Comparison of ENCODE assay signal across 27 cellular contexts in the genomic region with DNA sequence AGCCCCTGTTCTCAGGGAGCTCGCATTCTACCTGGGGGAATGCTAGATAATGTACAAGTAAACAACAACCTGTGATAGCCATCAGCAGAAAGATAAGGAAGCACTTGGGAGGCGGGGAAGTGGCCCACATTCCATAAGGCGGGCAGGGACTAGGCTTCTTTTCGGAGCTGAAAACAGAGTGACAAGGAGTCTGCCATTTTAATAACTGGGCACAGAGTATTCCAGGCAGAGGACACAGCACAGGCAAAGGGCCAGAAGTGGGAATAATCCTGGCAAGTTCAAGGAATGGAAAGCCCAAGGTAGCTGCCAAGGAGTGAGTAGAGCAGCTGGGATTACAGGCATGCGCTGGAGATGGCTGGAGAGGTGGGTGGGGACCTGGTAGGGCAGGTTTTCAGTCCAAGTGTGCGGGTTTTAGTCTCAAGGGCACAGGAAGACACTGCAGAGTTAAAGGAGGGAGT. TPM values are rescaled to one million over a fixed set of nuclear protein-coding genes. Genes with fewer than 3 reads are reported as not detected.
A peak's percentile ranks its signal among the peaks of the same experiment; 100 is the strongest.
DNase-seq lines count a peak whose midpoint lies in the region; ATAC-seq, FAIRE-seq and TF ChIP-seq lines count a peak whose summit lies in the region.
"Had no signal": no experiment of that assay in that cellular context is flagged by ENCODE, and none has a peak within 500 bp of the region (broad histone marks: within the 10 kb centered on the region; RNA-seq: fewer than 3 reads in every experiment).

No MANE protein-coding gene starts in this region.

- H3K4me1 ChIP-seq in lower lobe of right lung = no peaks in the 10 kb centered on the region
- H3K4me1 ChIP-seq: heart left ventricle had no signal

- no peak overlapping the region for H3K27ac ChIP-seq in lower lobe of right lung
- H3K27ac ChIP-seq: heart left ventricle, WERI-Rb-1 had no signal

- intact Hi-C loops in lower lobe of right lung (cut with DNase I) = no loop called here

- H3K36me3 ChIP-seq in MG63 (no peaks in the 10 kb centered on the region), bronchial epithelial cell (ENCODE audit: control insufficient read depth, insufficient read depth, low read length) (peaks cover 9% of the 10 kb centered on the region), lower lobe of right lung (no peaks in the 10 kb centered on the region)
- H3K36me3 ChIP-seq: heart left ventricle, WERI-Rb-1 had no signal

- peak; percentile 65 for DNase-seq in MG63
- DNase-seq in bronchial epithelial cell (ENCODE audit: low read depth) = peak; percentile 59
- DNase-seq in lower lobe of right lung = peak; percentile 52
- no peak for DNase-seq in hypothalamus (lab: John Stamatoyannopoulos, UW)
- DNase-seq: activated CD4-positive, alpha-beta T cell treated with anti-CD3 and anti-CD28 coated beads, Interleukin-2, amount 10 ng/mL, durations not matched to agents 7 days and 5 days; aorta; CD8-positive, alpha-beta memory T cell; dermis blood vessel endothelial cell; GF-D8; GOT3; heart left ventricle; Karpas-422; NCI-H1092; NCI-H2029; NCI-H345; NCI-H748 treated with DMSO at 0.1 percent for 48 hours; right cardiac atrium; stimulated activated CD4-positive, alpha-beta T cell treated with anti-CD3 and anti-CD28 coated beads, Interleukin-12 subunit alpha, Interleukin-12 subunit beta, amount 100 ng/mL, for 4 hours; stimulated activated CD4-positive, alpha-beta T cell treated with anti-CD3 and anti-CD28 coated beads, Interleukin-4, amount 100 ng/mL, for 4 hours; stimulated activated naive CD4-positive, alpha-beta T cell treated with Interleukin-2 at 50 U/mL for 16 hours; WERI-Rb-1 had no signal

- FAIRE-seq in bronchial epithelial cell (lab: Jason Lieb, UNC) = no peak

- no peak for TF ChIP-seq CTCF in bronchial epithelial cell (IDR thresholded peaks at IDR 0.05; ENCODE audit: insufficient read depth, low read length, severe bottlenecking)
- TF ChIP-seq CTCF in lower lobe of right lung (IDR thresholded peaks at IDR 0.05) = no peak

- peaks cover 2% of the 10 kb centered on the region for H3K9me3 ChIP-seq in MG63
- H3K9me3 ChIP-seq in lower lobe of right lung = no peaks in the 10 kb centered on the region

- no peaks in the 10 kb centered on the region for H3K27me3 ChIP-seq in MG63
- no peaks in the 10 kb centered on the region for H3K27me3 ChIP-seq in bronchial epithelial cell (ENCODE audit: control insufficient read depth, insufficient read depth, low read length)
- no peaks in the 10 kb centered on the region for H3K27me3 ChIP-seq in lower lobe of right lung (ENCODE audit: low read depth)

- H3K4me3 ChIP-seq in MG63 = no peak overlapping the region
- no peak overlapping the region for H3K4me3 ChIP-seq in bronchial epithelial cell (ENCODE audit: low read depth, low read length)
- H3K4me3 ChIP-seq in lower lobe of right lung = no peak overlapping the region
- H3K4me3 ChIP-seq: heart left ventricle had no signal

- peak; percentile 84 to 86 for ATAC-seq in lower lobe of right lung
- no peak for ATAC-seq in HG02852 (IDR thresholded peaks at IDR 0.05; ENCODE audit: unreplicated experiment)
- no peak for ATAC-seq in HG02763 (IDR thresholded peaks at IDR 0.05; ENCODE audit: unreplicated experiment)
- no peak for ATAC-seq in GM21576 (IDR thresholded peaks at IDR 0.05; ENCODE audit: unreplicated experiment)
- ATAC-seq: activated naive CD4-positive, alpha-beta T cell treated with anti-CD3 and anti-CD28 coated beads, Interleukin-2, amount 50 U/mL, for 72 hours; heart left ventricle; left lobe of liver; right cardiac atrium had no signal

RNA-seq across cellular contexts. Expression of gene USP43, which starts 24.3 kb away (rescaled TPM):
- 2.7 TPM in 2 replicates for total RNA-seq in MG63 (2014; rRNA removed; shearing (Covaris generic); ENCODE audit: low replicate concordance)
- 13.4 and 14.2 TPM in 2 replicates for total RNA-seq in bronchial epithelial cell
- 6.8 TPM for total RNA-seq in lower lobe of right lung
- total RNA-seq: activated T-helper 1 cell treated with anti-CD3 and anti-CD28 coated beads, Interleukin-12 subunit alpha, Interleukin-12 subunit beta, Interleukin-2, Interleukin-4 antibody, amounts not matched to agents 30 ng/mL and 10 ng/mL and 1 ng/mL, durations not matched to agents 14 hours and 24 hours and 36 hours had no signal

Comparison
In these comparisons a context has a peak if more than half of its experiments do, and no peak if none do; other contexts are left out.
1. DNase-seq: peak in MG63 (single experiment), bronchial epithelial cell (single experiment) and lower lobe of right lung (single experiment); none in hypothalamus (0 of 51).
2. ATAC-seq: peak in lower lobe of right lung (2 of 2); none in HG02852 (single experiment), HG02763 (single experiment) and GM21576 (single experiment).